22 cellular contexts compared by ENCODE assay signal in genomic region chr7:155835446-155836215, GRCh38. TPM values are rescaled to one million over a fixed set of nuclear protein-coding genes. Genes with fewer than 3 reads are reported as not detected.
"Had no signal": no experiment of that assay in that cellular context is flagged by ENCODE, and none has a peak within 500 bp of the region (broad histone marks: within the 10 kb centered on the region; RNA-seq: fewer than 3 reads in every experiment).

No MANE protein-coding gene starts in this region.

- H3K27me3 ChIP-seq: uterus had no signal

- DNase-seq: activated CD4-positive, alpha-beta T cell treated with anti-CD3 and anti-CD28 coated beads for 1 hour; activated CD4-positive, alpha-beta T cell treated with anti-CD3 and anti-CD28 coated beads, Interleukin-2, amount 50 U/mL, for 1 hour; activated naive CD4-positive, alpha-beta T cell; activated naive CD8-positive, alpha-beta T cell treated with anti-CD3 and anti-CD28 coated beads, Interleukin-2, amount 10 ng/mL, durations not matched to agents 7 days and 5 days; activated T-cell treated with anti-CD3 and anti-CD28 coated beads, Interleukin-2, amount 50 U/mL, for 1 hour; amniotic stem cell; endodermal cell; mesenchymal stem cell; mucosa of descending colon; naive B cell; stimulated activated CD4-positive, alpha-beta T cell treated with anti-CD3 and anti-CD28 coated beads, Interleukin-1b, Interleukin-23, amount 100 ng/mL, for 48 hours; stomach; transverse colon; uterus; WERI-Rb-1 had no signal

- ATAC-seq: heart left ventricle, mucosa of descending colon had no signal

- H3K9me3 ChIP-seq: breast epithelium, heart left ventricle, mucosa of descending colon, stomach, transverse colon, uterus had no signal

- H3K27ac ChIP-seq: breast epithelium, coronary artery, epithelial cell of prostate, heart left ventricle, stomach, transverse colon, uterus, WERI-Rb-1 had no signal

- H3K4me1 ChIP-seq: breast epithelium, heart left ventricle, transverse colon, uterus had no signal

- H3K4me3 ChIP-seq: breast epithelium, coronary artery, heart left ventricle, mucosa of descending colon, stomach, transverse colon, uterus had no signal

- H3K36me3 ChIP-seq: breast epithelium, heart left ventricle, stomach, transverse colon, uterus, WERI-Rb-1 had no signal

RNA-seq across cellular contexts. Expression of gene SHH, which starts 23.4 kb away (rescaled TPM):
- total RNA-seq: activated naive CD8-positive, alpha-beta T cell treated with anti-CD3 and anti-CD28 coated beads, Interleukin-2, amount 10 ng/mL, durations not matched to agents 7 days and 5 days; breast epithelium; fibroblast of villous mesenchyme; heart left ventricle; omental fat pad; skeletal muscle tissue had no signal
- polyA plus RNA-seq: heart left ventricle had no signal
